Comparison of ENCODE assay signal across 1 cellular context in genomic region chr6:159865226-159865920, GRCh38.
TF ChIP-seq lines count a peak whose summit lies in the region.

No MANE protein-coding gene starts in this region.

TF ChIP-seq in H1, 55 proteins besides CTCF, POLR2A, EP300 and RAD21 (continued from another document):
- no peak for TF ChIP-seq CHD7 (IDR thresholded peaks at IDR 0.05; ENCODE audit: insufficient replicate concordance, low read length)
- no peak for TF ChIP-seq GABPA (IDR thresholded peaks at IDR 0.05; ENCODE audit: borderline replicate concordance, insufficient read depth, low read length)
TF ChIP-seq in H1: peak in this region for 0.
